ENCODE assay signal across 31 cellular contexts in the genomic region with DNA sequence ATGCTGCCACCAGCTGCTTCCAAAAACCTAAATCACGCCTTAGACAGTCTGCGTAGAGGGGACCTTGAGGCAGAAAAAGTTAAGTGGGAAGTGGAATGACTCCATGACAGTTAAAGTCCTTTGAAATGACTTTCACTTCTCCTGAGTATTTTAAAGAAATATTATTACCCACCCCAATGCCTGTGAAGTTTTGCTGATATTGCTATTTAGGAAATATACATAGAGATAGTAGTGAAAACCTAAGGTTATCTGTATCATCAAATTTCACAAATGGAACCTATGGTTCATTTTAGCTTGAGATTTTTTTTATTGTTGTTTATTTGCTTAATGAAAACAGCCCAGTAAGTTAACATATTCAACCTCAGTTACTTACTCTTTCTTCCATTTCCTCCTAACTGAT.
"Had no signal": no experiment of that assay in that cellular context is flagged by ENCODE, and none has a peak within 500 bp of the region (broad histone marks: within the 10 kb centered on the region; RNA-seq: fewer than 3 reads in every experiment).

No MANE protein-coding gene starts in this region.

- H3K4me3 ChIP-seq: neural progenitor cell, ovary, psoas muscle, skin epidermis, smooth muscle cell, spleen, suprapubic skin, testis, tibial artery, transverse colon, upper lobe of right lung, uterus had no signal

- ATAC-seq: natural killer cell; psoas muscle; sciatic nerve; stimulated activated memory B cell treated with anti-CD40 and anti-IgM and Interleukin-4, amounts not matched to agents 10 μg/mL and 1 μg/mL and 100 μg/mL, for 72 hours; stimulated activated naive CD8-positive, alpha-beta T cell treated with anti-CD3 and anti-CD28 coated beads, Interleukin-15, amount 100 ng/mL, for 72 hours; stimulated activated naive CD8-positive, alpha-beta T cell treated with anti-CD3 and anti-CD28 coated beads, Interleukin-15, Interleukin-2, amounts not matched to agents 100 U/mL and 50 U/mL, for 24 hours; upper lobe of right lung had no signal

- H3K36me3 ChIP-seq: neural progenitor cell, ovary, spleen, suprapubic skin, tibial artery, transverse colon, upper lobe of right lung, uterus had no signal

- DNase-seq: natural killer cell; occipital lobe; ovary; posterior cingulate gyrus; psoas muscle; right cardiac atrium; spleen; stimulated activated CD4-positive, alpha-beta T cell treated with anti-CD3 and anti-CD28 coated beads, Interleukin-12 subunit alpha, Interleukin-12 subunit beta, amount 100 ng/mL, for 4 hours; stimulated activated CD4-positive, alpha-beta T cell treated with anti-CD3 and anti-CD28 coated beads, Interleukin-1b, Interleukin-23, amount 100 ng/mL, for 48 hours; stimulated activated CD4-positive, alpha-beta T cell treated with anti-CD3 and anti-CD28 coated beads, Interleukin-4, amount 100 ng/mL, for 1 hour; stimulated activated CD4-positive, alpha-beta T cell treated with anti-CD3 and anti-CD28 coated beads, Interleukin-4, amount 100 ng/mL, for 4 hours; stimulated activated CD8-positive, alpha-beta memory T cell treated with anti-CD3 and anti-CD28 coated beads, Interleukin-4, amount 100 ng/mL, for 48 hours; stimulated activated naive CD4-positive, alpha-beta T cell; stimulated activated naive CD8-positive, alpha-beta T cell treated with anti-CD3 and anti-CD28 coated beads, Interleukin-15, amount 100 ng/mL, for 72 hours; stimulated activated naive CD8-positive, alpha-beta T cell treated with anti-CD3 and anti-CD28 coated beads, Interleukin-15, Interleukin-2, amounts not matched to agents 100 U/mL and 50 U/mL, for 24 hours; substantia nigra; testis; tibial artery; transverse colon; upper lobe of right lung; uterus had no signal

- H3K4me2 ChIP-seq: neural progenitor cell, smooth muscle cell had no signal

- H3K27ac Mint-ChIP-seq: natural killer cell; nephron; progenitor cell of endocrine pancreas; stimulated activated memory B cell treated with anti-CD40 and anti-IgM and Interleukin-4, amounts not matched to agents 10 μg/mL and 1 μg/mL and 100 μg/mL, for 72 hours; stimulated activated naive CD8-positive, alpha-beta T cell treated with anti-CD3 and anti-CD28 coated beads, Interleukin-15, amount 100 ng/mL, for 72 hours; type B pancreatic cell had no signal

- H3K79me2 ChIP-seq: parathyroid adenoma had no signal

- H3K4me1 ChIP-seq: neural progenitor cell, parathyroid adenoma, psoas muscle, spleen, suprapubic skin, testis, tibial artery, transverse colon, upper lobe of right lung, uterus had no signal

- H3K27ac ChIP-seq: neural progenitor cell, ovary, parathyroid adenoma, psoas muscle, skin epidermis, spleen, suprapubic skin, testis, tibial artery, transverse colon, upper lobe of right lung, uterus had no signal

- H3K27me3 ChIP-seq: neural progenitor cell, ovary, spleen, suprapubic skin, testis, tibial artery, transverse colon, upper lobe of right lung, uterus had no signal

- H3K9me3 ChIP-seq: ovary, psoas muscle, spleen, suprapubic skin, testis, tibial artery, transverse colon, upper lobe of right lung, uterus had no signal

- H3K4me1 Mint-ChIP-seq: natural killer cell; stimulated activated memory B cell treated with anti-CD40 and anti-IgM and Interleukin-4, amounts not matched to agents 10 μg/mL and 1 μg/mL and 100 μg/mL, for 72 hours; stimulated activated naive CD8-positive, alpha-beta T cell treated with anti-CD3 and anti-CD28 coated beads, Interleukin-15, amount 100 ng/mL, for 72 hours had no signal

- H3K36me3 Mint-ChIP-seq: natural killer cell; neural progenitor cell; stimulated activated memory B cell treated with anti-CD40 and anti-IgM and Interleukin-4, amounts not matched to agents 10 μg/mL and 1 μg/mL and 100 μg/mL, for 72 hours; type B pancreatic cell had no signal

- H3K27me3 Mint-ChIP-seq: stimulated activated memory B cell treated with anti-CD40 and anti-IgM and Interleukin-4, amounts not matched to agents 10 μg/mL and 1 μg/mL and 100 μg/mL, for 72 hours had no signal

- H3K9ac ChIP-seq: neural progenitor cell, parathyroid adenoma had no signal

- H3K4me3 Mint-ChIP-seq: natural killer cell; nephron; neural progenitor cell; stimulated activated memory B cell treated with anti-CD40 and anti-IgM and Interleukin-4, amounts not matched to agents 10 μg/mL and 1 μg/mL and 100 μg/mL, for 72 hours; stimulated activated naive CD8-positive, alpha-beta T cell treated with anti-CD3 and anti-CD28 coated beads, Interleukin-15, amount 100 ng/mL, for 72 hours; type B pancreatic cell had no signal

- H2AFZ ChIP-seq: neural progenitor cell, parathyroid adenoma had no signal

- H3K9me3 Mint-ChIP-seq: natural killer cell; nephron; stimulated activated memory B cell treated with anti-CD40 and anti-IgM and Interleukin-4, amounts not matched to agents 10 μg/mL and 1 μg/mL and 100 μg/mL, for 72 hours; stimulated activated naive CD8-positive, alpha-beta T cell treated with anti-CD3 and anti-CD28 coated beads, Interleukin-15, amount 100 ng/mL, for 72 hours; type B pancreatic cell had no signal
